27 cellular contexts compared by ENCODE assay signal in genomic region chr20:13765868-13766416, GRCh38.
"Had no signal": no experiment of that assay in that cellular context is flagged by ENCODE, and none has a peak within 500 bp of the region (broad histone marks: within the 10 kb centered on the region; RNA-seq: fewer than 3 reads in every experiment).

No MANE protein-coding gene starts in this region.

- DNase-seq: activated B cell treated with CpG ODN at 0.5 μM for 24 hours; activated CD4-positive, alpha-beta T cell treated with anti-CD3 and anti-CD28 coated beads for 1 hour; activated CD4-positive, alpha-beta T cell treated with anti-CD3 and anti-CD28 coated beads, Interleukin-2, amount 10 ng/mL, durations not matched to agents 24 days and 14 days; activated CD4-positive, alpha-beta T cell treated with anti-CD3 and anti-CD28 coated beads, Interleukin-2, amount 50 U/mL, for 48 hours; activated CD8-positive, alpha-beta memory T cell treated with anti-CD3 and anti-CD28 coated beads, Interleukin-2, amount 10 ng/mL, durations not matched to agents 7 days and 5 days; activated gamma-delta T cell; activated naive CD4-positive, alpha-beta T cell treated with anti-CD3 and anti-CD28 coated beads for 36 hours; activated T-cell treated with anti-CD3 and anti-CD28 coated beads, Interleukin-2, amount 50 U/mL, for 24 hours; adrenal gland; anterior cingulate cortex; caudate nucleus; NCI-H1105 treated with DMSO at 0.1 percent for 48 hours; NCI-H1436 treated with DMSO at 0.1 percent for 48 hours; NCI-H187; NCI-H2081; NCI-H510A treated with DMSO at 0.1 percent for 48 hours; NCI-H69; NK-92 treated with Interleukin-12 subunit alpha and Interleukin-12 subunit beta, amount 100 ng/mL, for 24 hours; OCI-M1; RPMI8226; T-helper 2 cell; T1000 had no signal

- H3K4me3 ChIP-seq: adrenal gland, SK-N-MC had no signal

- H3K27me3 Mint-ChIP-seq: activated B cell treated with CpG ODN at 0.5 μM for 24 hours; activated CD4-positive, alpha-beta T cell treated with anti-CD3 and anti-CD28 coated beads, Interleukin-2, amount 10 ng/mL, durations not matched to agents 24 days and 14 days; activated CD8-positive, alpha-beta memory T cell treated with anti-CD3 and anti-CD28 coated beads, Interleukin-2, amount 10 ng/mL, durations not matched to agents 7 days and 5 days; activated naive CD8-positive, alpha-beta T cell; activated T-cell treated with anti-CD3 and anti-CD28 coated beads, Interleukin-2, amount 50 U/mL, for 24 hours; activated T-helper 17 cell treated with anti-CD3 and anti-CD28 coated beads, Interleukin-2, amount 50 U/mL, for 72 hours had no signal

- H3K27ac ChIP-seq: adrenal gland, SK-N-MC had no signal

- H3K27ac Mint-ChIP-seq: activated B cell treated with CpG ODN at 0.5 μM for 24 hours; activated CD4-positive, alpha-beta T cell treated with anti-CD3 and anti-CD28 coated beads, Interleukin-2, amount 10 ng/mL, durations not matched to agents 24 days and 14 days; activated CD8-positive, alpha-beta memory T cell treated with anti-CD3 and anti-CD28 coated beads, Interleukin-2, amount 10 ng/mL, durations not matched to agents 7 days and 5 days; activated naive CD4-positive, alpha-beta T cell treated with anti-CD3 and anti-CD28 coated beads for 36 hours; activated naive CD8-positive, alpha-beta T cell; activated T-cell treated with anti-CD3 and anti-CD28 coated beads, Interleukin-2, amount 50 U/mL, for 24 hours; activated T-helper 17 cell treated with anti-CD3 and anti-CD28 coated beads, Interleukin-2, amount 50 U/mL, for 72 hours had no signal

- H3K9me3 Mint-ChIP-seq: activated naive CD4-positive, alpha-beta T cell treated with anti-CD3 and anti-CD28 coated beads for 36 hours; activated T-helper 17 cell treated with anti-CD3 and anti-CD28 coated beads, Interleukin-2, amount 50 U/mL, for 72 hours had no signal

- ATAC-seq: activated CD8-positive, alpha-beta memory T cell treated with anti-CD3 and anti-CD28 coated beads, Interleukin-2, amount 10 ng/mL, durations not matched to agents 7 days and 5 days; activated T-helper 17 cell treated with anti-CD3 and anti-CD28 coated beads, Interleukin-2, amount 50 U/mL, for 72 hours; Panc1; Right ventricle myocardium inferior had no signal

- H3K27me3 ChIP-seq: adrenal gland had no signal

- H3K4me1 ChIP-seq: adrenal gland had no signal

- H3K4me1 Mint-ChIP-seq: activated B cell treated with CpG ODN at 0.5 μM for 24 hours; activated T-helper 17 cell treated with anti-CD3 and anti-CD28 coated beads, Interleukin-2, amount 50 U/mL, for 72 hours had no signal

- H3K4me3 Mint-ChIP-seq: activated B cell treated with CpG ODN at 0.5 μM for 24 hours; activated CD4-positive, alpha-beta T cell treated with anti-CD3 and anti-CD28 coated beads, Interleukin-2, amount 10 ng/mL, durations not matched to agents 24 days and 14 days; activated CD8-positive, alpha-beta memory T cell treated with anti-CD3 and anti-CD28 coated beads, Interleukin-2, amount 10 ng/mL, durations not matched to agents 7 days and 5 days; activated naive CD4-positive, alpha-beta T cell treated with anti-CD3 and anti-CD28 coated beads for 36 hours; activated naive CD8-positive, alpha-beta T cell; activated T-cell treated with anti-CD3 and anti-CD28 coated beads, Interleukin-2, amount 50 U/mL, for 24 hours; activated T-helper 17 cell treated with anti-CD3 and anti-CD28 coated beads, Interleukin-2, amount 50 U/mL, for 72 hours had no signal
